Comparison of ENCODE assay signal across 8 cellular contexts in the genomic region with DNA sequence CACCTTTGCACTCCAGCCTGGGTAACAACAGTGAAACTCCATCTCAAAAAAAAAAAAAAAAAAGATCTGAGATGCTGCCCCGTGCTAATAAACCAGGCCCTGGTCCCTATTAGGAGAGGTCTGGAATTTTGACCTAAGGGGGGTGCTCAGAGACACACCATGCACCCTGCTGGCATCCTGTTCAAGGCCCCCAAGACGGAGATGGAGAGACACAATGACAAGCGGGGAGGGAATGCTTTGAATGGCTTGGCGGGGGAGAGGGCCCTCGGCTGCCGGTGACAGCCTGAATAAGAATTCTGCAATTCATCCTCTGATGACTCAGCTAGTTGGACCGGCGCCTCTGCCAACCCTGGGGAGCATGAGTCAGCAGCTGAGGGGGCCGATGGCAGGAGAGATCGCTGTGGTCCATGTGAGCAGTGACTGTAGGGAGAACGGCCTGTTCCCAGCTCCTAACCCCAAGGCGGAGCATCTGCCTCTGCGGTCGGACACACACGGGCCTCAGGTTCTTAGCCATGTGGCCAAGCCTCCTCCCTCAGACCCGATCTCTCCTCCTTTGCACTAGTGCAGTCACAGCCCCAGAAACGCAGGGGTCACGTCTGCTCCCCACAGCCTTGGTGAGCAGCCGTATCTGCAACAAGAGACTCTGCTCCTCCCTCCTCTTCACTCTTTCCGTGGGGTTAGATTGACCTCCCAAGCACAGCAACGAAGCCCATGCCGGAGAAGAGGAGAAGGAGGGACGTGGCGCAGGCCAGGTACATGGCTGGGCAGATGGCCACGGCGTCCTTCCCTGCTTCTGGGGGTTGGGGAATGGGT. TPM values are rescaled to one million over a fixed set of nuclear protein-coding genes. Genes with fewer than 3 reads are reported as not detected.
DNase-seq lines count a peak whose midpoint lies in the region; ATAC-seq and TF ChIP-seq lines count a peak whose summit lies in the region.

No MANE protein-coding gene starts in this region.

- no peaks in the 10 kb centered on the region for H3K27me3 ChIP-seq in Caco-2 (replicated peaks; ENCODE audit: control insufficient read depth, insufficient read depth, low read length)
- no peaks in the 10 kb centered on the region for H3K27me3 ChIP-seq in layer of hippocampus (ENCODE audit: control insufficient read depth, insufficient read depth, low read length)

- CTCF ChIA-PET in Caco-2 (lab: Charles Lee), result interaction anchor here (0.5 to 0.9 kb wide), 3 partner anchors 23 to 450 kb away, joined by 3 to 11 read pairs (median 3); no protein-coding TSS in a partner anchor

- peak overlapping the region; percentile 75 for H3K27ac Mint-ChIP-seq in Caco-2 (ENCODE audit: unreplicated experiment)

- H3K27ac ChIP-seq in layer of hippocampus (ENCODE audit: low read depth, low read length), result peak overlapping the region; percentile 48

- no peaks in the 10 kb centered on the region for H3K27me3 Mint-ChIP-seq in Caco-2 (ENCODE audit: insufficient read depth, unreplicated experiment)

- H3K4me3 ChIP-seq in Caco-2 (ENCODE audit: low read depth, low read length), result no peak overlapping the region
- no peak overlapping the region for H3K4me3 ChIP-seq in choroid plexus epithelial cell (ENCODE audit: low read depth, low read length)

- no TSS peak for BruUV-seq in Caco-2 (replicated peaks; lab: Mats Ljungman, UMichigan)

- H3K9me3 ChIP-seq in Caco-2, result no peaks in the 10 kb centered on the region

- no peaks in the 10 kb centered on the region for H3K36me3 ChIP-seq in Caco-2 (ENCODE audit: control insufficient read depth, insufficient read depth, low read length)

- H3K36me3 Mint-ChIP-seq in Caco-2 (ENCODE audit: insufficient read depth, unreplicated experiment), result no peaks in the 10 kb centered on the region

- peaks cover 22% of the 10 kb centered on the region for H3K4me1 Mint-ChIP-seq in Caco-2 (ENCODE audit: low read depth, unreplicated experiment)

- H3K4me1 ChIP-seq in Caco-2, result peaks cover 27% of the 10 kb centered on the region

- no peak overlapping the region for H3K4me3 Mint-ChIP-seq in Caco-2 (ENCODE audit: unreplicated experiment)

- DNase-seq in Caco-2 (peak; percentile 70 to 85), M059J (ENCODE audit: low read depth) (peak; percentile 99), UCSD-AML1 (lab: John Stamatoyannopoulos, UW; ENCODE audit: unreplicated experiment) (peak; percentile 76), choroid plexus epithelial cell (ENCODE audit: low read depth) (peak; percentile 99), NCI-H510A (lab: John Stamatoyannopoulos, UW) (no peak)
- DNase-seq in stimulated activated CD4-positive, alpha-beta T cell treated with anti-CD3 and anti-CD28 coated beads, Interleukin-1b, Interleukin-23, amount 100 ng/mL, for 48 hours, result peak; percentile 78

- ATAC-seq in HG02973 (IDR thresholded peaks at IDR 0.05; ENCODE audit: unreplicated experiment), result no peak

- intact Hi-C loops in Caco-2 (cut with micrococcal nuclease; ENCODE audit: unreplicated experiment), result no loop called here

- no peaks in the 10 kb centered on the region for H3K9me3 Mint-ChIP-seq in Caco-2 (ENCODE audit: unreplicated experiment)

- TF ChIP-seq CTCF in Caco-2 (IDR thresholded peaks at IDR 0.05; ENCODE audit: insufficient read depth in 1 of 2, low read depth in 1 of 2, low read length in 1 of 2, severe bottlenecking in 1 of 2, unreplicated experiment in 1 of 2) (no peak), choroid plexus epithelial cell (conservative IDR thresholded peaks at IDR 0.05; ENCODE audit: low read depth, low read length) (no peak)

- POLR2A ChIA-PET in Caco-2 (lab: Charles Lee), result interaction anchor here (0.6 to 1.1 kb wide), 2 partner anchors 15 to 44 kb away, joined by 3 read pairs; a partner anchor contains a TSS

RNA-seq across cellular contexts. Expression of a gene that starts 14.9 kb away (rescaled TPM):
- total RNA-seq in Caco-2 (2022), result 30.3 and 33.4 TPM in 2 replicates
- total RNA-seq in M059J (2014; rRNA removed; shearing (Covaris generic)), result 4.2 and 11.9 TPM in 2 replicates

RNA-seq across cellular contexts. Expression of a gene that starts 26.7 kb away (rescaled TPM):
- total RNA-seq in Caco-2 (2022), result 0.09 and 0.25 TPM in 2 replicates
- 102 and 119 TPM in 2 replicates for total RNA-seq in M059J (2014; rRNA removed; shearing (Covaris generic))

RNA-seq across cellular contexts. Expression of a gene that starts 54.1 kb away (rescaled TPM):
- total RNA-seq in Caco-2 (2022), result 52.3 and 62.9 TPM in 2 replicates
- 97.2 and 106 TPM in 2 replicates for total RNA-seq in M059J (2014; rRNA removed; shearing (Covaris generic))

Comparison
In these comparisons a context has a peak if more than half of its experiments do, and no peak if none do; other contexts are left out.
1. RNA of a gene that starts 26.7 kb away (total RNA-seq): 102 to 119 TPM in M059J; 0.09 to 0.25 TPM in Caco-2; every median in the first group is over 10 times any median in the second.